ENCODE assay signal across 18 cellular contexts in the genomic region with DNA sequence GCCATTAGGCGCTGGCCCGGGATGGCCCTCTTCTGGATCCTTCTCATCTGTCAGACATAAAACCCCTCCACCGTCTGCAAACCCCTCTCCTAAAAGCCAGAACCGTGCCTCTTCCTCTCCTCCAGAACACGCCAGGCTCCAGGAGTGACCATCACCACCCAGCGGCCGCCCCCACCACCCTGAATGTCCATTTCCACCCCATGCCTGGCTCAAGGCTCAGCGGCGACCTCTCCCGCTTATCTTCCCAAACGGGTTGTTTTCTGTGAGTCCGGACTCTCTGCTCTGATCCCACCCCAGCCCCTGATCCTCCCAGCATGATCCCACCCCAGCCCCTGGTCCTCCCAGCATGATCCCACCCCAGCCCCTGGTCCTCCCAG. TPM values are rescaled to one million over a fixed set of nuclear protein-coding genes. Genes with fewer than 3 reads are reported as not detected.
DNase-seq lines count a peak whose midpoint lies in the region; TF ChIP-seq lines count a peak whose summit lies in the region.
"Had no signal": no experiment of that assay in that cellular context is flagged by ENCODE, and none has a peak within 500 bp of the region (broad histone marks: within the 10 kb centered on the region; RNA-seq: fewer than 3 reads in every experiment).

No MANE protein-coding gene starts in this region.

- H3K36me3 Mint-ChIP-seq in HFFc6 (ENCODE audit: low read depth): no peaks in the 10 kb centered on the region
- H3K36me3 Mint-ChIP-seq in chondrocyte (ENCODE audit: low read depth): no peaks in the 10 kb centered on the region
- H3K36me3 Mint-ChIP-seq: CD14-positive monocyte; stimulated activated memory B cell treated with anti-CD40 and anti-IgM and Interleukin-4, amounts not matched to agents 10 μg/mL and 1 μg/mL and 100 μg/mL, for 72 hours had no signal

- no peak overlapping the region for H3K4me3 Mint-ChIP-seq in HFFc6
- no peak overlapping the region for H3K4me3 Mint-ChIP-seq in chondrocyte (ENCODE audit: unreplicated experiment)
- H3K4me3 Mint-ChIP-seq: stimulated activated memory B cell treated with anti-CD40 and anti-IgM and Interleukin-4, amounts not matched to agents 10 μg/mL and 1 μg/mL and 100 μg/mL, for 72 hours; T-helper 1 cell treated with Interleukin-12 subunit alpha and Interleukin-12 subunit beta and Interleukin-4 antibody, amounts not matched to agents 30 μg/mL and 1 μg/mL, for 36 hours had no signal

- H3K4me1 Mint-ChIP-seq in HFFc6 (ENCODE audit: low read depth) (peaks cover 34% of the 10 kb centered on the region), chondrocyte (ENCODE audit: low read depth) (peaks cover 47% of the 10 kb centered on the region)

- peak overlapping the region; percentile 42; the same call in 1 of the 2 replicates for H3K27ac Mint-ChIP-seq in HFFc6
- peak overlapping the region; percentile 82 for H3K27ac Mint-ChIP-seq in chondrocyte (ENCODE audit: unreplicated experiment)
- H3K27ac Mint-ChIP-seq: CD14-positive monocyte; stimulated activated memory B cell treated with anti-CD40 and anti-IgM and Interleukin-4, amounts not matched to agents 10 μg/mL and 1 μg/mL and 100 μg/mL, for 72 hours; T-helper 1 cell treated with Interleukin-12 subunit alpha and Interleukin-12 subunit beta and Interleukin-4 antibody, amounts not matched to agents 30 μg/mL and 1 μg/mL, for 36 hours had no signal

- DNase-seq in HFFc6 (no peak), chondrocyte (ENCODE audit: low spot score) (no peak), left kidney (ENCODE audit: low read depth, low spot score) (peak; percentile 60), retina (peak; percentile 54), superior temporal gyrus (ENCODE audit: extremely low spot score) (no peak), iPS-NIHi11 (ENCODE audit: low spot score) (no peak), NCI-H2171 (lab: John Stamatoyannopoulos, UW) (no peak)
- DNase-seq: activated CD4-positive, alpha-beta T cell treated with anti-CD3 and anti-CD28 coated beads for 1 hour; activated CD8-positive, alpha-beta memory T cell treated with anti-CD3 and anti-CD28 coated beads for 24 hours; activated T-cell treated with anti-CD3 and anti-CD28 coated beads, Interleukin-2, amount 50 U/mL, for 1 hour; NCI-H1048; NCI-H1694 treated with DMSO at 0.1 percent for 48 hours; NCI-H526 treated with DMSO at 0.1 percent for 48 hours; spleen; stimulated activated CD4-positive, alpha-beta T cell treated with anti-CD3 and anti-CD28 coated beads, Interleukin-2, amount 100 ng/mL, for 48 hours had no signal

- H3K9me3 Mint-ChIP-seq in HFFc6: no peaks in the 10 kb centered on the region
- H3K9me3 Mint-ChIP-seq in chondrocyte (ENCODE audit: low read depth): no peaks in the 10 kb centered on the region
- H3K9me3 Mint-ChIP-seq: stimulated activated memory B cell treated with anti-CD40 and anti-IgM and Interleukin-4, amounts not matched to agents 10 μg/mL and 1 μg/mL and 100 μg/mL, for 72 hours; T-helper 1 cell treated with Interleukin-12 subunit alpha and Interleukin-12 subunit beta and Interleukin-4 antibody, amounts not matched to agents 30 μg/mL and 1 μg/mL, for 36 hours had no signal

- TF ChIP-seq CTCF in HFFc6 (IDR thresholded peaks at IDR 0.05) (no peak), chondrocyte (IDR thresholded peaks at IDR 0.05) (no peak)

- H3K27me3 Mint-ChIP-seq in HFFc6 (ENCODE audit: insufficient read depth): peaks cover 2% of the 10 kb centered on the region; the same call in 1 of the 2 replicates
- H3K27me3 Mint-ChIP-seq in chondrocyte (ENCODE audit: low read depth): no peaks in the 10 kb centered on the region

RNA-seq across cellular contexts. Expression of gene CELSR1, which starts 37.6 kb away (rescaled TPM):
- total RNA-seq in HFFc6 (2021; fragmentation: NEBNext Ultra II Directional; extraction: Animal tissue kit (Norgen Biotek cat#: 25700)): 1 to 10 TPM; 4.7 to 8.2 (median 6.5) TPM
- total RNA-seq in chondrocyte: 27.9 to 42.7 TPM (median 29.8 TPM) in 3 replicates

Comparison
In these comparisons a context has a peak if more than half of its experiments do, and no peak if none do; other contexts are left out.
1. DNase-seq: peak in left kidney (single experiment) and retina (single experiment); none in HFFc6 (single experiment), chondrocyte (single experiment), superior temporal gyrus (single experiment), iPS-NIHi11 (single experiment) and NCI-H2171 (single experiment).